ENCODE assay signal across 8 cellular contexts in the genomic region with DNA sequence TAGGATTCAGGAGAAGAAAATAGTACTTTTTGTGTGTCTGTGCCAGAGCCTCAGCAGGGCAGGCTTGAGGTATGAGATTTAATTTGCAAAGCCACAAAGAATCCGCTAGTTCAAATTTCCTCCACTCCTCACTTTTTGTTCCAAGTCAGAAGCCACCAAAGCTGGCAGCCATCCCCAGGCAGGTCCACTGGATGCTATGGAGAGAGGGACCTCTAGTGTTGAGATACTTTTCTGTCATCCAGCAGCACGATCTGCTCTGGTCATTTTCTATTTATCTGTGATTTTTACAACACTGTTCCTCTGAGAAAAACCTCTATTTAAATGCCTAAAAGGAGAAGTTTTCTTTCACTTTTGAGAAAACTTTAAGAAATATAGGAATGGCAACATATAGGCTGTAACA.
DNase-seq lines count a peak whose midpoint lies in the region; ATAC-seq and TF ChIP-seq lines count a peak whose summit lies in the region.

No MANE protein-coding gene starts in this region.

- H3K9me3 Mint-ChIP-seq in IgD-negative memory B cell (peaks cover 0 to 4% (median 0%) of the 10 kb centered on the region in 3 donors), nephron progenitor cell (peaks cover 25% of the 10 kb centered on the region)

- peak; percentile 9 for TF ChIP-seq CTCF in RWPE2 (IDR thresholded peaks at IDR 0.05; ENCODE audit: poor library complexity, severe bottlenecking)
- TF ChIP-seq CTCF in nephron progenitor cell (IDR thresholded peaks at IDR 0.05), result peak; percentile 69
- peak in 3 of 6 experiments; percentile 32 to 41 (median 37) for TF ChIP-seq CTCF in Peyer's patch (IDR thresholded peaks at IDR 0.05)

- H3K36me3 ChIP-seq in RWPE2 (ENCODE audit: low read depth), result no peaks in the 10 kb centered on the region
- H3K36me3 ChIP-seq in Peyer's patch, result no peaks in the 10 kb centered on the region

- no peak for ATAC-seq in RWPE2 (ENCODE audit: low read depth)
- no peak for ATAC-seq in GM18868 (IDR thresholded peaks at IDR 0.05; ENCODE audit: unreplicated experiment)
- no peak for ATAC-seq in GM21515 (IDR thresholded peaks at IDR 0.05; ENCODE audit: unreplicated experiment)

- peak; percentile 86 for DNase-seq in EH (ENCODE audit: low read depth)
- DNase-seq in RWPE2 (ENCODE audit: low spot score), result no peak
- DNase-seq in fibroblast of gingiva (ENCODE audit: low read depth), result peak; percentile 83
- peak; percentile 46 for DNase-seq in nephron progenitor cell
- DNase-seq in Peyer's patch, result no peak

- H3K4me1 Mint-ChIP-seq in IgD-negative memory B cell (peaks cover 0 to 4% (median 0%) of the 10 kb centered on the region in 3 donors), nephron progenitor cell (peaks cover 29% of the 10 kb centered on the region)

- H3K27me3 ChIP-seq in RWPE2 (ENCODE audit: insufficient read depth, poor library complexity, severe bottlenecking) (no peaks in the 10 kb centered on the region), Peyer's patch (no peaks in the 10 kb centered on the region)

- H3K9me3 ChIP-seq in RWPE2 (ENCODE audit: severe bottlenecking) (no peaks in the 10 kb centered on the region), Peyer's patch (no peaks in the 10 kb centered on the region)

- H3K27me3 Mint-ChIP-seq in IgD-negative memory B cell (peaks cover 4% of the 10 kb centered on the region), nephron progenitor cell (ENCODE audit: low read depth, poor library complexity) (peaks cover 17% of the 10 kb centered on the region)

- H3K27ac ChIP-seq in RWPE2 (ENCODE audit: poor library complexity, severe bottlenecking), result no peak overlapping the region
- H3K27ac ChIP-seq in Peyer's patch, result no peak overlapping the region

- TF ChIP-seq POLR2A in Peyer's patch (IDR thresholded peaks at IDR 0.05), result no peak

- H3K4me3 ChIP-seq in RWPE2 (ENCODE audit: severe bottlenecking) (no peak overlapping the region), Peyer's patch (no peak overlapping the region)

- H3K27ac Mint-ChIP-seq in IgD-negative memory B cell (peak overlapping the region in 2 of 3 donors; percentile 34 to 62), nephron progenitor cell (peak overlapping the region; percentile 71)

- H3K36me3 Mint-ChIP-seq in IgD-negative memory B cell (no peaks in the 10 kb centered on the region), nephron progenitor cell (ENCODE audit: low read depth) (peaks cover 10% of the 10 kb centered on the region)

- H3K4me1 ChIP-seq in RWPE2 (ENCODE audit: insufficient read depth, poor library complexity, severe bottlenecking), result peaks cover 4% of the 10 kb centered on the region
- no peaks in the 10 kb centered on the region for H3K4me1 ChIP-seq in Peyer's patch

- H3K4me3 Mint-ChIP-seq in IgD-negative memory B cell, result no peak overlapping the region
- no peak overlapping the region for H3K4me3 Mint-ChIP-seq in nephron progenitor cell

Comparison
In these comparisons a context has a peak if more than half of its experiments do, and no peak if none do; other contexts are left out.
1. DNase-seq: peak in EH (single experiment), fibroblast of gingiva (single experiment) and nephron progenitor cell (single experiment); none in RWPE2 (single experiment) and Peyer's patch (0 of 3).